ENCODE assay signal across 8 cellular contexts in genomic region chr5:10424124-10424731, GRCh38. TPM values are rescaled to one million over a fixed set of nuclear protein-coding genes. Genes with fewer than 3 reads are reported as not detected.
DNase-seq lines count a peak whose midpoint lies in the region; ATAC-seq and TF ChIP-seq lines count a peak whose summit lies in the region.

No MANE protein-coding gene starts in this region.

- POLR2A ChIA-PET in Panc1 (lab: Charles Lee): no interaction called here

- no peaks in the 10 kb centered on the region for H4K20me1 ChIP-seq in fibroblast of lung (ENCODE audit: control insufficient read depth, extremely low read depth, insufficient read depth, low read length)

- H3K36me3 Mint-ChIP-seq in osteocyte (ENCODE audit: unreplicated experiment): peaks cover 73% of the 10 kb centered on the region

- H3K36me3 ChIP-seq in Panc1 (ENCODE audit: control insufficient read depth, insufficient read depth, low read length) (peaks cover 42% of the 10 kb centered on the region), fibroblast of lung (ENCODE audit: control insufficient read depth, insufficient read depth, low read length) (peaks cover 7% of the 10 kb centered on the region)

- no peak overlapping the region for H3K9ac ChIP-seq in fibroblast of lung (ENCODE audit: insufficient read depth, low read length)

- H3K4me1 ChIP-seq in Panc1 (ENCODE audit: control insufficient read depth, insufficient read depth, low read length) (no peaks in the 10 kb centered on the region), fibroblast of lung (ENCODE audit: control insufficient read depth, extremely low read depth, insufficient read depth, low read length) (peaks cover 3% of the 10 kb centered on the region)

- no peak overlapping the region for H3K4me3 ChIP-seq in Panc1 (ENCODE audit: low read depth in 2 of 2, low read length in 2 of 2)
- no peak overlapping the region for H3K4me3 ChIP-seq in fibroblast of lung (replicated peaks in 1 of 4; ENCODE audit: control extremely low read depth in 1 of 4, insufficient read depth in 1 of 4, low read depth in 3 of 4, low read length in 4 of 4)

- DNase-seq in SIG-M5 treated with dmso at 0.1 percent for 504 hours (lab: John Stamatoyannopoulos, UW; ENCODE audit: unreplicated experiment) (peak; percentile 49), SIG-M5 (lab: John Stamatoyannopoulos, UW) (no peak), Panc1 (ENCODE audit: low read depth, low spot score) (no peak), fibroblast of lung (ENCODE audit: low read depth in 2 of 2) (peak; percentile 34 to 62), osteocyte (ENCODE audit: extremely low spot score, unreplicated experiment) (no peak), HK-2 (ENCODE audit: unreplicated experiment) (no peak)
- no peak for DNase-seq in activated effector memory CD4-positive, alpha-beta T cell treated with Interleukin-2 at 50 U/mL for 16 hours

- no peak overlapping the region for H2AFZ ChIP-seq in fibroblast of lung (ENCODE audit: low read length)

- intact Hi-C loops in Panc1 (cut with micrococcal nuclease; ENCODE audit: unreplicated experiment): loop anchor here (2.0 kb wide), 1 partner anchor 139 kb away; no protein-coding TSS in a partner anchor

- no TSS peak for BruUV-seq in Panc1 (replicated peaks; lab: Mats Ljungman, UMichigan)

- H3K9me3 Mint-ChIP-seq in osteocyte (ENCODE audit: unreplicated experiment): no peaks in the 10 kb centered on the region

- CTCF ChIA-PET in Panc1 (lab: Charles Lee): interaction anchor here (0.5 to 1.9 kb wide), 3 partner anchors 86 to 140 kb away, joined by 6 to 10 read pairs (median 7); no protein-coding TSS in a partner anchor

- H3K27me3 Mint-ChIP-seq in osteocyte (ENCODE audit: unreplicated experiment): no peaks in the 10 kb centered on the region

- ATAC-seq in HG03469 (IDR thresholded peaks at IDR 0.05; ENCODE audit: unreplicated experiment) (peak; percentile 36), Panc1 (peak; percentile 83)

- H3K27ac ChIP-seq in Panc1 (ENCODE audit: low read length) (no peak overlapping the region), fibroblast of lung (ENCODE audit: insufficient read depth, low read length) (no peak overlapping the region)

- H3K79me2 ChIP-seq in fibroblast of lung (ENCODE audit: control insufficient read depth, insufficient read depth, low read length): no peaks in the 10 kb centered on the region

- H3K4me1 Mint-ChIP-seq in osteocyte (ENCODE audit: unreplicated experiment): peaks cover 5% of the 10 kb centered on the region

- in situ Hi-C loops in Panc1 (cut with HindIII; ENCODE audit: low pct_unique_long_range_greater_than_20kb, low sequenced_read_pairs): no loop called here

- H3K27ac Mint-ChIP-seq in osteocyte (ENCODE audit: unreplicated experiment): no peak overlapping the region

- H3K27me3 ChIP-seq in Panc1 (ENCODE audit: control insufficient read depth, insufficient read depth, low read length) (no peaks in the 10 kb centered on the region), fibroblast of lung (ENCODE audit: control insufficient read depth, insufficient read depth, low read length) (no peaks in the 10 kb centered on the region)

- H3K4me2 ChIP-seq in fibroblast of lung (ENCODE audit: extremely low read depth, insufficient read depth, low read length): no peak overlapping the region

- no peak overlapping the region for H3K4me3 Mint-ChIP-seq in osteocyte (ENCODE audit: unreplicated experiment)

- peak; percentile 81 for TF ChIP-seq CTCF in Panc1 (IDR thresholded peaks at IDR 0.05)
- peak; percentile 69 for TF ChIP-seq CTCF in fibroblast of lung (conservative IDR thresholded peaks at IDR 0.05 in 1 of 2, IDR thresholded peaks at IDR 0.05 in 1 of 2; ENCODE audit: low read depth in 1 of 2, low read length in 2 of 2)
- peak; percentile 76 for TF ChIP-seq CTCF in osteocyte (IDR thresholded peaks at IDR 0.05)

- H3K9me3 ChIP-seq in Panc1 (ENCODE audit: control insufficient read depth, insufficient read depth, low read depth, low read length): no peaks in the 10 kb centered on the region
- H3K9me3 ChIP-seq in fibroblast of lung (ENCODE audit: control insufficient read depth, insufficient read depth, low read depth, low read length): no peaks in the 10 kb centered on the region

RNA-seq across cellular contexts. Expression of gene ROPN1L, which starts 17.5 kb away (rescaled TPM):
- 3.0 TPM for total RNA-seq in Panc1 (2021; ENCODE audit: unreplicated experiment)
- 3.3 TPM for polyA plus RNA-seq in Panc1 (2012; ENCODE audit: insufficient read length)
- 0.17 and 0.26 TPM in 2 replicates for total RNA-seq in fibroblast of lung
- polyA plus RNA-seq in fibroblast of lung: 0.26 and 0.50 TPM in 2 replicates
- 0.33 and 0.55 TPM in 2 replicates for polyA plus RNA-seq in fibroblast of lung (2012)
- polyA minus RNA-seq in fibroblast of lung (ENCODE audit: low replicate concordance): not detected in 2 replicates
- not detected in 2 replicates for total RNA-seq in osteocyte

Comparison
In these comparisons a context has a peak if more than half of its experiments do, and no peak if none do; other contexts are left out.
1. DNase-seq: peak in SIG-M5 treated with dmso at 0.1 percent for 504 hours (single experiment) and fibroblast of lung (2 of 2); none in SIG-M5 (single experiment), Panc1 (single experiment), osteocyte (single experiment), HK-2 (single experiment) and activated effector memory CD4-positive, alpha-beta T cell treated with Interleukin-2 at 50 U/mL for 16 hours (single experiment).
2. Peak in every context shown above with its lines, with median percentiles within 50 percentile points of each other: CTCF ChIP-seq.